In genomic region chr17:21425321-21425720, GRCh38 we compare ENCODE assay signal across 19 cellular contexts. TPM values are rescaled to one million over a fixed set of nuclear protein-coding genes. Genes with fewer than 3 reads are reported as not detected.
"Had no signal": no experiment of that assay in that cellular context is flagged by ENCODE, and none has a peak within 500 bp of the region (broad histone marks: within the 10 kb centered on the region; RNA-seq: fewer than 3 reads in every experiment).

No MANE protein-coding gene starts in this region.

- DNase-seq: erythroblast; hippocampal formation; kidney glomerular epithelial cell; lower lobe of right lung; mesenchymal stem cell; naive thymus-derived CD4-positive, alpha-beta T cell; small intestine; stimulated activated CD4-positive, alpha-beta T cell treated with anti-CD3 and anti-CD28 coated beads, Interleukin-12 subunit alpha, Interleukin-12 subunit beta, amount 100 ng/mL, for 4 hours; stimulated activated naive CD4-positive, alpha-beta T cell; stomach; substantia nigra; transverse colon had no signal

- ATAC-seq: left lobe of liver; lower lobe of right lung; naive thymus-derived CD4-positive, alpha-beta T cell; right cardiac atrium had no signal

- H3K27ac Mint-ChIP-seq: dendritic cell treated with granulocyte-macrophage colony-stimulating factor and Interleukin-4, amounts not matched to agents 40 ng/mL and 50 ng/mL, for 4 days had no signal

- H3K4me3 Mint-ChIP-seq: dendritic cell treated with granulocyte-macrophage colony-stimulating factor and Interleukin-4, amounts not matched to agents 40 ng/mL and 50 ng/mL, for 4 days; naive thymus-derived CD4-positive, alpha-beta T cell; neural crest cell had no signal

- H3K4me3 ChIP-seq: lower lobe of right lung, ovary, stomach, thoracic aorta, transverse colon had no signal

- H3K4me1 Mint-ChIP-seq: neural crest cell had no signal

- H3K36me3 Mint-ChIP-seq: naive thymus-derived CD4-positive, alpha-beta T cell had no signal

- H3K27me3 ChIP-seq: foreskin keratinocyte, ovary, stomach, transverse colon had no signal

- H3K36me3 ChIP-seq: lower lobe of right lung, ovary, stomach, thoracic aorta, transverse colon had no signal

- H3K9me3 Mint-ChIP-seq: dendritic cell treated with granulocyte-macrophage colony-stimulating factor and Interleukin-4, amounts not matched to agents 40 ng/mL and 50 ng/mL, for 4 days; naive thymus-derived CD4-positive, alpha-beta T cell; neural crest cell had no signal

- H3K9me3 ChIP-seq: lower lobe of right lung, ovary, stomach, thoracic aorta, transverse colon had no signal

- H3K27ac ChIP-seq: foreskin keratinocyte, lower lobe of right lung, ovary, stomach, thoracic aorta, transverse colon had no signal

RNA-seq across cellular contexts. Expression of gene KCNJ12, which starts 49.2 kb away (rescaled TPM):
- polyA plus RNA-seq: naive thymus-derived CD4-positive, alpha-beta T cell had no signal
